In the genomic region with DNA sequence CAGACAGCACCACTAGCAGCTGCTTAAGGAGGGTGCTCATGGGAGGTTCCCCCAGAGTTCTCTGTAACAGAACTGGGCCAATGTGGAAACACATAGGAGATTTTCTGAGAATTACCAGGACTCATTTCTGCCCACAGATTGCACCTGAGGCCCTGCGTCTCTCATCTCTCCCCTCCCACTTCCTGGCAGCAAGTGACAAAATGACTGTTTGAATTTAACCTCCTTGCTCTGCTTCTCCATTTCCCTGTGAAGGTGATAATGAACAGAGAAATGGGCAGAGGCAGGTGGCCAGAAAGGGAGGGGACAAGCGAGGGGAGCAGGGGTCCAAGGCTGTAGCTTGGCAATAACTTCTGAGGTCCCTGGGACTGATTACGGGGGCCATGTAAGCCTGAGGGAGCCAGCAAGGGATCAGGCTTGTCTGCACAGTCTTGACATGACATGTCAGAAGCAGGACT, we compare ENCODE assay signal across 1 cellular context.
TF ChIP-seq lines count a peak whose summit lies in the region.

No MANE protein-coding gene starts in this region.

TF ChIP-seq in GM12878, 131 proteins besides CTCF, POLR2A, EP300 and RAD21 (continued from another document and continues in another):
- TF ChIP-seq, protein P1, sequence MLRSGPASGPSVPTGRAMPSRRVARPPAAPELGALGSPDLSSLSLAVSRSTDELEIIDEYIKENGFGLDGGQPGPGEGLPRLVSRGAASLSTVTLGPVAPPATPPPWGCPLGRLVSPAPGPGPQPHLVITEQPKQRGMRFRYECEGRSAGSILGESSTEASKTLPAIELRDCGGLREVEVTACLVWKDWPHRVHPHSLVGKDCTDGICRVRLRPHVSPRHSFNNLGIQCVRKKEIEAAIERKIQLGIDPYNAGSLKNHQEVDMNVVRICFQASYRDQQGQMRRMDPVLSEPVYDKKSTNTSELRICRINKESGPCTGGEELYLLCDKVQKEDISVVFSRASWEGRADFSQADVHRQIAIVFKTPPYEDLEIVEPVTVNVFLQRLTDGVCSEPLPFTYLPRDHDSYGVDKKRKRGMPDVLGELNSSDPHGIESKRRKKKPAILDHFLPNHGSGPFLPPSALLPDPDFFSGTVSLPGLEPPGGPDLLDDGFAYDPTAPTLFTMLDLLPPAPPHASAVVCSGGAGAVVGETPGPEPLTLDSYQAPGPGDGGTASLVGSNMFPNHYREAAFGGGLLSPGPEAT (IDR thresholded peaks at IDR 0.05; ENCODE audit: low read depth) = peak; percentile 80
- no peak for TF ChIP-seq CREM (IDR thresholded peaks at IDR 0.05; ENCODE audit: low read depth)
- TF ChIP-seq RBBP5 (conservative IDR thresholded peaks at IDR 0.05) = no peak
- TF ChIP-seq SP1 (IDR thresholded peaks at IDR 0.05; ENCODE audit: low read depth, low read length) = no peak
- TF ChIP-seq ATF2 (IDR thresholded peaks at IDR 0.05; ENCODE audit: low read length) = peak; percentile 18; the same call in 1 of the 2 replicates
- TF ChIP-seq NFXL1 (IDR thresholded peaks at IDR 0.05; ENCODE audit: borderline replicate concordance) = no peak
- no peak for TF ChIP-seq ZNF24 (IDR thresholded peaks at IDR 0.05)
- TF ChIP-seq ZNF207 (IDR thresholded peaks at IDR 0.05; ENCODE audit: borderline replicate concordance) = no peak
- TF ChIP-seq EZH2 (IDR thresholded peaks at IDR 0.05; ENCODE audit: borderline replicate concordance, control insufficient read depth, low read depth, low read length) = no peak
- no peak for TF ChIP-seq ZBTB11 (CRISPR knock-in tag; IDR thresholded peaks at IDR 0.05)
- peak; percentile 43; the same call in 1 of the 2 replicates for TF ChIP-seq MLLT1 (IDR thresholded peaks at IDR 0.05)
- 0 out of 2 replicates have a peak, but pooled peaks have one; percentile 24 for TF ChIP-seq TBL1XR1 (IDR thresholded peaks at IDR 0.05; ENCODE audit: low read depth, low read length)
- TF ChIP-seq RUNX3 (IDR thresholded peaks at IDR 0.05; ENCODE audit: low read length) = peak; percentile 45; the same call in 1 of the 2 replicates
- no peak for TF ChIP-seq FOXM1 (IDR thresholded peaks at IDR 0.05; ENCODE audit: low read depth, low read length)
- TF ChIP-seq MTA2 (IDR thresholded peaks at IDR 0.05; ENCODE audit: low read depth) = peak; percentile 89
- no peak for TF ChIP-seq NR2C2 (IDR thresholded peaks at IDR 0.05; ENCODE audit: borderline replicate concordance, control insufficient read depth, insufficient read length, low read depth)
- no peak for TF ChIP-seq POU2F2 (IDR thresholded peaks at IDR 0.05; ENCODE audit: borderline replicate concordance, low read depth, low read length)
- TF ChIP-seq SREBF2 (IDR thresholded peaks at IDR 0.05; ENCODE audit: low read length) = no peak
- no peak for TF ChIP-seq SIN3A (IDR thresholded peaks at IDR 0.05; ENCODE audit: low read depth, low read length)
- TF ChIP-seq POLR2AphosphoS2 (IDR thresholded peaks at IDR 0.05; ENCODE audit: low read depth, low read length) = no peak
- peak; percentile 90; the same call in 1 of the 2 replicates for TF ChIP-seq RCOR1 (conservative IDR thresholded peaks at IDR 0.05; ENCODE audit: low read depth, low read length)
- TF ChIP-seq BHLHE40 (IDR thresholded peaks at IDR 0.05; ENCODE audit: borderline replicate concordance in 1 of 2, low read depth in 2 of 2, low read length in 1 of 2) = peak; percentile 67 to 76; a peak in 3 of 4 replicates
- TF ChIP-seq TAF1 (IDR thresholded peaks at IDR 0.05; ENCODE audit: borderline replicate concordance, low read depth, low read length) = no peak
- no peak for TF ChIP-seq HDAC6 (IDR thresholded peaks at IDR 0.05; ENCODE audit: unreplicated experiment)
- peak; percentile 41; the same call in 1 of the 2 replicates for TF ChIP-seq ATF7 (IDR thresholded peaks at IDR 0.05; ENCODE audit: low read depth)
- no peak for TF ChIP-seq BCLAF1 (IDR thresholded peaks at IDR 0.05)
- TF ChIP-seq, protein P2, sequence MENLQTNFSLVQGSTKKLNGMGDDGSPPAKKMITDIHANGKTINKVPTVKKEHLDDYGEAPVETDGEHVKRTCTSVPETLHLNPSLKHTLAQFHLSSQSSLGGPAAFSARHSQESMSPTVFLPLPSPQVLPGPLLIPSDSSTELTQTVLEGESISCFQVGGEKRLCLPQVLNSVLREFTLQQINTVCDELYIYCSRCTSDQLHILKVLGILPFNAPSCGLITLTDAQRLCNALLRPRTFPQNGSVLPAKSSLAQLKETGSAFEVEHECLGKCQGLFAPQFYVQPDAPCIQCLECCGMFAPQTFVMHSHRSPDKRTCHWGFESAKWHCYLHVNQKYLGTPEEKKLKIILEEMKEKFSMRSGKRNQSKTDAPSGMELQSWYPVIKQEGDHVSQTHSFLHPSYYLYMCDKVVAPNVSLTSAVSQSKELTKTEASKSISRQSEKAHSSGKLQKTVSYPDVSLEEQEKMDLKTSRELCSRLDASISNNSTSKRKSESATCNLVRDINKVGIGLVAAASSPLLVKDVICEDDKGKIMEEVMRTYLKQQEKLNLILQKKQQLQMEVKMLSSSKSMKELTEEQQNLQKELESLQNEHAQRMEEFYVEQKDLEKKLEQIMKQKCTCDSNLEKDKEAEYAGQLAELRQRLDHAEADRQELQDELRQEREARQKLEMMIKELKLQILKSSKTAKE (IDR thresholded peaks at IDR 0.05; ENCODE audit: low read depth, poor library complexity, severe bottlenecking) = peak; percentile 58
- no peak for TF ChIP-seq USF1 (IDR thresholded peaks at IDR 0.05; ENCODE audit: borderline replicate concordance, extremely low read length, insufficient read depth, low read depth, low read length)
- no peak for TF ChIP-seq RFX5 (IDR thresholded peaks at IDR 0.05; ENCODE audit: low read depth, low read length)
- TF ChIP-seq IKZF1 (conservative IDR thresholded peaks at IDR 0.05) = peak; percentile 89
- no peak for TF ChIP-seq NKRF (conservative IDR thresholded peaks at IDR 0.05)
- no peak for TF ChIP-seq MEF2B (IDR thresholded peaks at IDR 0.05; ENCODE audit: partially characterized antibody, poor library complexity, severe bottlenecking)
- no peak for TF ChIP-seq WRNIP1 (IDR thresholded peaks at IDR 0.05; ENCODE audit: borderline replicate concordance, low read depth, low read length)
- TF ChIP-seq PRDM15 (CRISPR knock-in tag; IDR thresholded peaks at IDR 0.05) = no peak
- TF ChIP-seq CHD1 (IDR thresholded peaks at IDR 0.05; ENCODE audit: low read depth, low read length) = no peak
- TF ChIP-seq MAX (IDR thresholded peaks at IDR 0.05; ENCODE audit: low read depth, low read length) = no peak
